In the genomic region with DNA sequence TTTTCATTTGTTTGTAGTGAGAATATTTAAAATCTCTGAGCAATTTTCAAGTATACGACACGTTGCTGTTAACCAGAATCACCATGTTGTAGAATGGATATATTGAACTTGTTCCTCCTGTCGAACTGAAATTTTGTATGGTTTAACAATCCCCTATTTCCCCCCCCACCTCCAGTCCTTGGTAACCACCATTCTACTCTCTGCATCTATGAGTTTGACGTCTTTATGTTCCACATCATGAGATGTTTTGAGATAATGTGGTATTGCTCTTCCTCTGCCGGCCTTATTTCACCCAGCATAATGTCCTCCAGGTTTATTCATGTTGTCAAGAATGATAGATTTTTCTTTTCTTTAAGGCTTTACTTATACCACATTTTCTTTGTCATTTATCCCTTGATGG, we compare ENCODE assay signal across 16 cellular contexts. TPM values are rescaled to one million over a fixed set of nuclear protein-coding genes. Genes with fewer than 3 reads are reported as not detected.
DNase-seq lines count a peak whose midpoint lies in the region; ATAC-seq and TF ChIP-seq lines count a peak whose summit lies in the region.
"Had no signal": no experiment of that assay in that cellular context is flagged by ENCODE, and none has a peak within 500 bp of the region (broad histone marks: within the 10 kb centered on the region; RNA-seq: fewer than 3 reads in every experiment).

No MANE protein-coding gene starts in this region.

- no peaks in the 10 kb centered on the region for H3K27me3 Mint-ChIP-seq in activated CD4-positive, alpha-beta T cell treated with anti-CD3 and anti-CD28 coated beads for 36 hours
- H3K27me3 Mint-ChIP-seq in natural killer cell treated with Interleukin-12 subunit alpha and Interleukin-12 subunit beta and Interleukin-15 and Interleukin-18, amount 100 ng/mL, for 72 hours, result no peaks in the 10 kb centered on the region
- H3K27me3 Mint-ChIP-seq in natural killer cell (ENCODE audit: low read depth in 2 of 2), result no peaks in the 10 kb centered on the region

- H3K9me3 Mint-ChIP-seq in activated CD4-positive, alpha-beta T cell treated with anti-CD3 and anti-CD28 coated beads for 36 hours (ENCODE audit: low read depth), result peaks cover 7% of the 10 kb centered on the region
- H3K9me3 Mint-ChIP-seq in natural killer cell treated with Interleukin-12 subunit alpha and Interleukin-12 subunit beta and Interleukin-15 and Interleukin-18, amount 100 ng/mL, for 72 hours, result peaks cover 5% of the 10 kb centered on the region
- H3K9me3 Mint-ChIP-seq in natural killer cell, result no peaks in the 10 kb centered on the region
- H3K9me3 Mint-ChIP-seq: HFFc6 had no signal

- DNase-seq in activated CD4-positive, alpha-beta T cell treated with anti-CD3 and anti-CD28 coated beads for 36 hours, result no peak
- no peak for DNase-seq in activated CD4-positive, alpha-beta T cell treated with anti-CD3 and anti-CD28 coated beads, Interleukin-2, amount 50 U/mL, for 4 hours
- DNase-seq in natural killer cell treated with Interleukin-12 subunit alpha and Interleukin-12 subunit beta and Interleukin-15 and Interleukin-18, amount 100 ng/mL, for 72 hours (ENCODE audit: low spot score), result no peak
- DNase-seq in natural killer cell (no peak), putamen (ENCODE audit: low spot score) (no peak), NCI-H82 (lab: John Stamatoyannopoulos, UW) (no peak), NCI-H2029 treated with DMSO at 0.1 percent for 48 hours (lab: John Stamatoyannopoulos, UW) (no peak)
- peak; percentile 52 for DNase-seq in central memory CD4-positive, alpha-beta T cell
- DNase-seq: 8988T, DMS53, HFFc6, KBM-7, NCI-H1436 treated with DMSO at 0.1 percent for 48 hours, NCI-H2227 treated with DMSO at 0.1 percent for 48 hours, NCI-H526, OCI-M1 had no signal

- CTCF ChIA-PET in activated CD4-positive, alpha-beta T cell treated with anti-CD3 and anti-CD28 coated beads for 36 hours (lab: Charles Lee), result interaction anchor here (1.0 to 1.6 kb wide), 2 partner anchors 17 to 70 kb away, joined by 3 to 5 read pairs; no protein-coding TSS in a partner anchor

- intact Hi-C loops in activated CD4-positive, alpha-beta T cell treated with anti-CD3 and anti-CD28 coated beads for 36 hours (cut with DNase I, micrococcal nuclease), result loop anchor here in 1 of 2 experiments (10.0 kb wide), 1 partner anchor 543 kb away; no protein-coding TSS in a partner anchor
- intact Hi-C loops in natural killer cell (cut with micrococcal nuclease), result no loop called here

- TF ChIP-seq CTCF in natural killer cell (IDR thresholded peaks at IDR 0.05), result no peak

- peaks cover 90% of the 10 kb centered on the region for H3K4me1 Mint-ChIP-seq in activated CD4-positive, alpha-beta T cell treated with anti-CD3 and anti-CD28 coated beads for 36 hours
- peaks cover 32 to 39% of the 10 kb centered on the region in 2 donors for H3K4me1 Mint-ChIP-seq in natural killer cell treated with Interleukin-12 subunit alpha and Interleukin-12 subunit beta and Interleukin-15 and Interleukin-18, amount 100 ng/mL, for 72 hours (ENCODE audit: low read depth in 2 of 2)
- H3K4me1 Mint-ChIP-seq in natural killer cell, result peaks cover 24 to 49% of the 10 kb centered on the region in 2 donors

- ATAC-seq in activated CD4-positive, alpha-beta T cell treated with anti-CD3 and anti-CD28 coated beads for 36 hours, result no peak
- ATAC-seq in natural killer cell treated with Interleukin-12 subunit alpha and Interleukin-12 subunit beta and Interleukin-15 and Interleukin-18, amount 100 ng/mL, for 72 hours, result no peak
- ATAC-seq in natural killer cell, result no peak

- POLR2A ChIA-PET in activated CD4-positive, alpha-beta T cell treated with anti-CD3 and anti-CD28 coated beads for 36 hours (lab: Charles Lee), result no interaction called here

- no peak overlapping the region for H3K4me3 Mint-ChIP-seq in activated CD4-positive, alpha-beta T cell treated with anti-CD3 and anti-CD28 coated beads for 36 hours
- no peak overlapping the region for H3K4me3 Mint-ChIP-seq in natural killer cell treated with Interleukin-12 subunit alpha and Interleukin-12 subunit beta and Interleukin-15 and Interleukin-18, amount 100 ng/mL, for 72 hours
- H3K4me3 Mint-ChIP-seq in natural killer cell, result no peak overlapping the region
- H3K4me3 Mint-ChIP-seq: HFFc6 had no signal

- peak overlapping the region; percentile 59 for H3K27ac Mint-ChIP-seq in activated CD4-positive, alpha-beta T cell treated with anti-CD3 and anti-CD28 coated beads for 36 hours
- H3K27ac Mint-ChIP-seq in natural killer cell treated with Interleukin-12 subunit alpha and Interleukin-12 subunit beta and Interleukin-15 and Interleukin-18, amount 100 ng/mL, for 72 hours, result peak overlapping the region; percentile 5 to 47
- no peak overlapping the region for H3K27ac Mint-ChIP-seq in natural killer cell
- H3K27ac Mint-ChIP-seq: HFFc6 had no signal

- peaks cover 27% of the 10 kb centered on the region for H3K36me3 Mint-ChIP-seq in activated CD4-positive, alpha-beta T cell treated with anti-CD3 and anti-CD28 coated beads for 36 hours (ENCODE audit: low read depth)
- H3K36me3 Mint-ChIP-seq in natural killer cell treated with Interleukin-12 subunit alpha and Interleukin-12 subunit beta and Interleukin-15 and Interleukin-18, amount 100 ng/mL, for 72 hours, result peaks cover 26% of the 10 kb centered on the region
- peaks cover 9% of the 10 kb centered on the region for H3K36me3 Mint-ChIP-seq in natural killer cell

RNA-seq across cellular contexts. Expression of a gene that starts 17.4 kb away (rescaled TPM):
- total RNA-seq in activated CD4-positive, alpha-beta T cell treated with anti-CD3 and anti-CD28 coated beads for 36 hours, result 10 to 100 TPM; 32.9 to 39.0 TPM
- total RNA-seq in natural killer cell treated with Interleukin-12 subunit alpha and Interleukin-12 subunit beta and Interleukin-15 and Interleukin-18, amount 100 ng/mL, for 72 hours, result 10 to 100 TPM; 55.3 to 79.0 TPM
- total RNA-seq in natural killer cell, result 10 to 100 TPM; 46.5 to 69.5 (median 61.3) TPM
- total RNA-seq: HFFc6 had no signal

Comparison
In these comparisons a context has a peak if more than half of its experiments do, and no peak if none do; other contexts are left out.
1. H3K27ac Mint-ChIP-seq: peak in activated CD4-positive, alpha-beta T cell treated with anti-CD3 and anti-CD28 coated beads for 36 hours (single experiment) and natural killer cell treated with Interleukin-12 subunit alpha and Interleukin-12 subunit beta and Interleukin-15 and Interleukin-18, amount 100 ng/mL, for 72 hours (2 of 2); none in natural killer cell (0 of 2).